In genomic region chr16:83648347-83648746, GRCh38 we compare ENCODE assay signal across 24 cellular contexts.
"Had no signal": no experiment of that assay in that cellular context is flagged by ENCODE, and none has a peak within 500 bp of the region (broad histone marks: within the 10 kb centered on the region; RNA-seq: fewer than 3 reads in every experiment).

No MANE protein-coding gene starts in this region.

- H3K4me3 Mint-ChIP-seq: activated B cell treated with CpG ODN at 0.5 μM for 24 hours; activated CD4-positive, alpha-beta T cell treated with anti-CD3 and anti-CD28 coated beads, Interleukin-2, amount 10 ng/mL, durations not matched to agents 24 days and 14 days; activated CD8-positive, alpha-beta memory T cell treated with anti-CD3 and anti-CD28 coated beads, Interleukin-2, amount 10 ng/mL, durations not matched to agents 7 days and 5 days; activated T-cell treated with anti-CD3 and anti-CD28 coated beads, Interleukin-2, amount 50 U/mL, for 24 hours; activated T-helper 1 cell treated with anti-CD3 and anti-CD28 coated beads, Interleukin-12 subunit alpha, Interleukin-12 subunit beta, Interleukin-2, Interleukin-4 antibody, amounts not matched to agents 30 ng/mL and 10 ng/mL and 1 ng/mL, durations not matched to agents 14 hours and 24 hours and 36 hours; brain; T-helper 1 cell treated with Interleukin-12 subunit alpha and Interleukin-12 subunit beta and Interleukin-4 antibody, amounts not matched to agents 30 μg/mL and 1 μg/mL, for 36 hours had no signal

- H3K27ac Mint-ChIP-seq: activated B cell treated with CpG ODN at 0.5 μM for 24 hours; activated CD4-positive, alpha-beta T cell treated with anti-CD3 and anti-CD28 coated beads, Interleukin-2, amount 10 ng/mL, durations not matched to agents 24 days and 14 days; activated CD8-positive, alpha-beta memory T cell treated with anti-CD3 and anti-CD28 coated beads, Interleukin-2, amount 10 ng/mL, durations not matched to agents 7 days and 5 days; activated naive CD4-positive, alpha-beta T cell treated with anti-CD3 and anti-CD28 coated beads, Interleukin-2, amount 50 U/mL, for 72 hours; activated T-cell treated with anti-CD3 and anti-CD28 coated beads, Interleukin-2, amount 50 U/mL, for 24 hours; activated T-helper 1 cell treated with anti-CD3 and anti-CD28 coated beads, Interleukin-12 subunit alpha, Interleukin-12 subunit beta, Interleukin-2, Interleukin-4 antibody, amounts not matched to agents 30 ng/mL and 10 ng/mL and 1 ng/mL, durations not matched to agents 14 hours and 24 hours and 36 hours; brain; T-helper 1 cell treated with Interleukin-12 subunit alpha and Interleukin-12 subunit beta and Interleukin-4 antibody, amounts not matched to agents 30 μg/mL and 1 μg/mL, for 36 hours had no signal

- H3K9me3 Mint-ChIP-seq: activated B cell treated with CpG ODN at 0.5 μM for 24 hours; activated CD4-positive, alpha-beta T cell treated with anti-CD3 and anti-CD28 coated beads, Interleukin-2, amount 10 ng/mL, durations not matched to agents 24 days and 14 days; activated T-cell treated with anti-CD3 and anti-CD28 coated beads, Interleukin-2, amount 50 U/mL, for 24 hours; T-helper 1 cell treated with Interleukin-12 subunit alpha and Interleukin-12 subunit beta and Interleukin-4 antibody, amounts not matched to agents 30 μg/mL and 1 μg/mL, for 36 hours had no signal

- H3K4me1 Mint-ChIP-seq: activated B cell treated with CpG ODN at 0.5 μM for 24 hours; activated CD4-positive, alpha-beta T cell treated with anti-CD3 and anti-CD28 coated beads, Interleukin-2, amount 10 ng/mL, durations not matched to agents 24 days and 14 days; activated CD8-positive, alpha-beta memory T cell treated with anti-CD3 and anti-CD28 coated beads, Interleukin-2, amount 10 ng/mL, durations not matched to agents 7 days and 5 days had no signal

- H3K36me3 Mint-ChIP-seq: activated CD8-positive, alpha-beta memory T cell treated with anti-CD3 and anti-CD28 coated beads, Interleukin-2, amount 10 ng/mL, durations not matched to agents 7 days and 5 days; activated naive CD4-positive, alpha-beta T cell treated with anti-CD3 and anti-CD28 coated beads, Interleukin-2, amount 50 U/mL, for 72 hours; brain had no signal

- H3K27me3 Mint-ChIP-seq: activated CD4-positive, alpha-beta T cell treated with anti-CD3 and anti-CD28 coated beads, Interleukin-2, amount 10 ng/mL, durations not matched to agents 24 days and 14 days; activated T-cell treated with anti-CD3 and anti-CD28 coated beads, Interleukin-2, amount 50 U/mL, for 24 hours had no signal

- ATAC-seq: activated CD8-positive, alpha-beta memory T cell treated with anti-CD3 and anti-CD28 coated beads, Interleukin-2, amount 10 ng/mL, durations not matched to agents 7 days and 5 days; activated naive CD4-positive, alpha-beta T cell treated with anti-CD3 and anti-CD28 coated beads, Interleukin-2, amount 50 U/mL, for 72 hours; PC-3 had no signal

- DNase-seq: activated B cell treated with CpG ODN at 0.5 μM for 24 hours; activated CD4-positive, alpha-beta T cell treated with anti-CD3 and anti-CD28 coated beads for 1 hour; activated CD4-positive, alpha-beta T cell treated with anti-CD3 and anti-CD28 coated beads, Interleukin-2, amount 10 ng/mL, durations not matched to agents 24 days and 14 days; activated CD4-positive, alpha-beta T cell treated with anti-CD3 and anti-CD28 coated beads, Interleukin-2, amount 50 U/mL, for 48 hours; activated CD8-positive, alpha-beta memory T cell treated with anti-CD3 and anti-CD28 coated beads, Interleukin-2, amount 10 ng/mL, durations not matched to agents 7 days and 5 days; activated effector memory CD4-positive, alpha-beta T cell treated with Interleukin-2 at 50 U/mL for 16 hours; activated naive CD4-positive, alpha-beta T cell; activated T-cell treated with anti-CD3 and anti-CD28 coated beads, Interleukin-2, amount 50 U/mL, for 24 hours; amygdala; KBM-7; NCI-H1417 treated with DMSO at 0.1 percent for 48 hours; NCI-H1694; NCI-H2029; NCI-H2107; NCI-H2171 treated with DMSO at 0.1 percent for 48 hours; NCI-H226; NCI-H526 treated with DMSO at 0.1 percent for 48 hours; NCI-H82; PC-3; SHP77 treated with DMSO at 0.1 percent for 48 hours had no signal
